23 cellular contexts compared by ENCODE assay signal in genomic region chr16:67208525-67208896, GRCh38. TPM values are rescaled to one million over a fixed set of nuclear protein-coding genes. Genes with fewer than 3 reads are reported as not detected.
DNase-seq lines count a peak whose midpoint lies in the region; ATAC-seq, FAIRE-seq and TF ChIP-seq lines count a peak whose summit lies in the region.
"Had no signal": no experiment of that assay in that cellular context is flagged by ENCODE, and none has a peak within 500 bp of the region (broad histone marks: within the 10 kb centered on the region; RNA-seq: fewer than 3 reads in every experiment).

No MANE protein-coding gene starts in this region.

- H3K36me3 ChIP-seq in RWPE2 (ENCODE audit: low read depth) = no peaks in the 10 kb centered on the region; the same call in none of the 2 replicates
- H3K36me3 ChIP-seq: right atrium auricular region had no signal

- no peak overlapping the region for H3K4me3 ChIP-seq in RWPE2 (ENCODE audit: severe bottlenecking)
- H3K4me3 ChIP-seq: ascending aorta, right atrium auricular region, tibial artery had no signal

- peak overlapping the region; percentile 92 for H3K27ac ChIP-seq in RWPE2 (ENCODE audit: poor library complexity, severe bottlenecking)
- H3K27ac ChIP-seq: ascending aorta, foreskin keratinocyte, right atrium auricular region, tibial artery had no signal

- 0 out of 2 replicates have a peak, but pooled peaks have one; percentile 11 for TF ChIP-seq POLR2A in GM12891 (IDR thresholded peaks at IDR 0.05; ENCODE audit: low read depth, low read length)

- FAIRE-seq in GM12891 (lab: Jason Lieb, UNC) = no peak
- FAIRE-seq: GM12892, H54 had no signal

- no peak for DNase-seq in GM12891 (ENCODE audit: insufficient read length, low spot score)
- peak; percentile 62 for DNase-seq in RWPE2 (ENCODE audit: low spot score)
- no peak for DNase-seq in GF-D8 (lab: John Stamatoyannopoulos, UW)
- DNase-seq: activated CD4-positive, alpha-beta memory T cell treated with anti-CD3 and anti-CD28 coated beads, Interleukin-2, amount 10 ng/mL, durations not matched to agents 7 days and 5 days; activated naive CD4-positive, alpha-beta T cell treated with anti-CD3 and anti-CD28 coated beads, Interleukin-2, amount 10 ng/mL, durations not matched to agents 7 days and 5 days; activated T-cell treated with anti-CD3 and anti-CD28 coated beads, Interleukin-2, amount 50 U/mL, for 48 hours; CD4-positive, alpha-beta memory T cell; DMS153; hypothalamus; Karpas-422; NCI-H1092; NCI-H2029 treated with DMSO at 0.1 percent for 48 hours; NCI-H446; occipital lobe; stimulated activated naive CD4-positive, alpha-beta T cell; tibial artery had no signal

- no peaks in the 10 kb centered on the region for H3K9me3 ChIP-seq in RWPE2 (ENCODE audit: severe bottlenecking)
- H3K9me3 ChIP-seq: ascending aorta, right atrium auricular region, tibial artery had no signal

- peaks cover 44% of the 10 kb centered on the region for H3K4me1 ChIP-seq in RWPE2 (ENCODE audit: insufficient read depth, poor library complexity, severe bottlenecking)
- H3K4me1 ChIP-seq: ascending aorta, right atrium auricular region, tibial artery had no signal

- no peaks in the 10 kb centered on the region for H3K27me3 ChIP-seq in RWPE2 (ENCODE audit: insufficient read depth, poor library complexity, severe bottlenecking)
- H3K27me3 ChIP-seq: ascending aorta, foreskin keratinocyte, right atrium auricular region, tibial artery had no signal

- ATAC-seq in RWPE2 (ENCODE audit: low read depth) (no peak), GM18907 (IDR thresholded peaks at IDR 0.05; ENCODE audit: unreplicated experiment) (no peak)
- ATAC-seq: WTC11 had no signal

- TF ChIP-seq CTCF in RWPE2 (IDR thresholded peaks at IDR 0.05; ENCODE audit: poor library complexity, severe bottlenecking) = no peak

TF ChIP-seq in GM12891, 5 proteins besides CTCF, POLR2A, EP300 and RAD21:
- TF ChIP-seq SPI1 (IDR thresholded peaks at IDR 0.05; ENCODE audit: low read depth, low read length) (no peak), POU2F2 (IDR thresholded peaks at IDR 0.05; ENCODE audit: low read depth, low read length) (no peak), PAX5 (IDR thresholded peaks at IDR 0.05; ENCODE audit: insufficient read depth, low read length, severe bottlenecking) (no peak), POLR2AphosphoS5 (IDR thresholded peaks at IDR 0.05; ENCODE audit: low read depth, low read length) (no peak), TAF1 (IDR thresholded peaks at IDR 0.05; ENCODE audit: low read depth, low read length) (no peak)

RNA-seq across cellular contexts. Expression of gene ELMO3, which starts 9.6 kb away (rescaled TPM):
- 1.5 TPM for polyA plus RNA-seq in GM12891 (2012; ENCODE audit: low read depth, missing spikeins)
- polyA plus RNA-seq: CD4-positive, alpha-beta memory T cell had no signal

RNA-seq across cellular contexts. Expression of gene E2F4, which starts 16.6 kb away (rescaled TPM):
- 65.9 TPM for polyA plus RNA-seq in GM12891 (2012; ENCODE audit: low read depth, missing spikeins)

RNA-seq across cellular contexts. Expression of gene TMEM208, which starts 18.4 kb away (rescaled TPM):
- polyA plus RNA-seq in GM12891 (2012; ENCODE audit: low read depth, missing spikeins) = 35.4 TPM

RNA-seq across cellular contexts. Expression of gene EXOC3L1, which starts 18.6 kb away (rescaled TPM):
- not detected for polyA plus RNA-seq in GM12891 (2012; ENCODE audit: low read depth, missing spikeins)

RNA-seq across cellular contexts. Expression of gene MATCAP1, which starts 24.7 kb away (rescaled TPM):
- 19.1 TPM for polyA plus RNA-seq in GM12891 (2012; ENCODE audit: low read depth, missing spikeins)
